ENCODE assay signal across 1 cellular context in genomic region chrX:1453951-1454785, GRCh38.
TF ChIP-seq lines count a peak whose summit lies in the region.

No MANE protein-coding gene starts in this region.

TF ChIP-seq in HepG2, 621 proteins besides CTCF, POLR2A, EP300 and RAD21 (continued from another document and continues in another):
- TF ChIP-seq, protein P1, sequence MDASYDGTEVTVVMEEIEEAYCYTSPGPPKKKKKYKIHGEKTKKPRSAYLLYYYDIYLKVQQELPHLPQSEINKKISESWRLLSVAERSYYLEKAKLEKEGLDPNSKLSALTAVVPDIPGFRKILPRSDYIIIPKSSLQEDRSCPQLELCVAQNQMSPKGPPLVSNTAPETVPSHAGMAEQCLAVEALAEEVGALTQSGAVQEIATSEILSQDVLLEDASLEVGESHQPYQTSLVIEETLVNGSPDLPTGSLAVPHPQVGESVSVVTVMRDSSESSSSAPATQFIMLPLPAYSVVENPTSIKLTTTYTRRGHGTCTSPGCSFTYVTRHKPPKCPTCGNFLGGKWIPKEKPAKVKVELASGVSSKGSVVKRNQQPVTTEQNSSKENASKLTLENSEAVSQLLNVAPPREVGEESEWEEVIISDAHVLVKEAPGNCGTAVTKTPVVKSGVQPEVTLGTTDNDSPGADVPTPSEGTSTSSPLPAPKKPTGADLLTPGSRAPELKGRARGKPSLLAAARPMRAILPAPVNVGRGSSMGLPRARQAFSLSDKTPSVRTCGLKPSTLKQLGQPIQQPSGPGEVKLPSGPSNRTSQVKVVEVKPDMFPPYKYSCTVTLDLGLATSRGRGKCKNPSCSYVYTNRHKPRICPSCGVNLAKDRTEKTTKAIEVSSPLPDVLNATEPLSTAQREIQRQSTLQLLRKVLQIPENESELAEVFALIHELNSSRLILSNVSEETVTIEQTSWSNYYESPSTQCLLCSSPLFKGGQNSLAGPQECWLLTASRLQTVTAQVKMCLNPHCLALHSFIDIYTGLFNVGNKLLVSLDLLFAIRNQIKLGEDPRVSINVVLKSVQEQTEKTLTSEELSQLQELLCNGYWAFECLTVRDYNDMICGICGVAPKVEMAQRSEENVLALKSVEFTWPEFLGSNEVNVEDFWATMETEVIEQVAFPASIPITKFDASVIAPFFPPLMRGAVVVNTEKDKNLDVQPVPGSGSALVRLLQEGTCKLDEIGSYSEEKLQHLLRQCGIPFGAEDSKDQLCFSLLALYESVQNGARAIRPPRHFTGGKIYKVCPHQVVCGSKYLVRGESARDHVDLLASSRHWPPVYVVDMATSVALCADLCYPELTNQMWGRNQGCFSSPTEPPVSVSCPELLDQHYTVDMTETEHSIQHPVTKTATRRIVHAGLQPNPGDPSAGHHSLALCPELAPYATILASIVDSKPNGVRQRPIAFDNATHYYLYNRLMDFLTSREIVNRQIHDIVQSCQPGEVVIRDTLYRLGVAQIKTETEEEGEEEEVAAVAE (CRISPR knock-in tag; IDR thresholded peaks at IDR 0.05; ENCODE audit: borderline replicate concordance), result no peak
- TF ChIP-seq ZSCAN31 (CRISPR knock-in tag; IDR thresholded peaks at IDR 0.05; ENCODE audit: low read depth) (no peak), ZNF253 (CRISPR knock-in tag; IDR thresholded peaks at IDR 0.05; ENCODE audit: borderline replicate concordance) (no peak), ZNF687 (CRISPR knock-in tag; IDR thresholded peaks at IDR 0.05) (peak; percentile 26; the same call in 1 of the 2 replicates), NFYC (CRISPR knock-in tag; IDR thresholded peaks at IDR 0.05) (no peak), TSC22D2 (CRISPR knock-in tag; IDR thresholded peaks at IDR 0.05; ENCODE audit: borderline replicate concordance) (no peak), CC2D1A (CRISPR knock-in tag; IDR thresholded peaks at IDR 0.05) (no peak), ZNF317 (CRISPR knock-in tag; IDR thresholded peaks at IDR 0.05) (no peak), ZNF816 (CRISPR knock-in tag; IDR thresholded peaks at IDR 0.05; ENCODE audit: borderline replicate concordance) (no peak), YEATS2 (CRISPR knock-in tag; IDR thresholded peaks at IDR 0.05; ENCODE audit: borderline replicate concordance) (no peak), MED1 (CRISPR knock-in tag; IDR thresholded peaks at IDR 0.05) (peak; percentile 31; the same call in 1 of the 2 replicates), HIVEP1 (CRISPR knock-in tag; IDR thresholded peaks at IDR 0.05) (no peak), FOSL1 (CRISPR knock-in tag; IDR thresholded peaks at IDR 0.05; ENCODE audit: borderline replicate concordance) (no peak), HOXA9 (CRISPR knock-in tag; IDR thresholded peaks at IDR 0.05; ENCODE audit: borderline replicate concordance) (no peak), SNAPC4 (CRISPR knock-in tag; IDR thresholded peaks at IDR 0.05) (no peak), TBP (CRISPR knock-in tag; IDR thresholded peaks at IDR 0.05) (no peak), AGO1 (IDR thresholded peaks at IDR 0.05; ENCODE audit: low read depth, low read length, poor library complexity, severe bottlenecking) (no peak), SRY (CRISPR knock-in tag; IDR thresholded peaks at IDR 0.05) (no peak), ZBTB39 (CRISPR knock-in tag; IDR thresholded peaks at IDR 0.05) (no peak), ZNF577 (CRISPR knock-in tag; IDR thresholded peaks at IDR 0.05; ENCODE audit: borderline replicate concordance, low read depth) (no peak), ZNF3 (CRISPR knock-in tag; IDR thresholded peaks at IDR 0.05) (no peak), KDM5B (CRISPR knock-in tag; IDR thresholded peaks at IDR 0.05; ENCODE audit: borderline replicate concordance) (no peak; the same call in 1 of the 2 replicates), STAT5B (CRISPR knock-in tag; IDR thresholded peaks at IDR 0.05) (no peak), ARHGAP35 (CRISPR knock-in tag; IDR thresholded peaks at IDR 0.05; ENCODE audit: borderline replicate concordance) (no peak), ZNF264 (CRISPR knock-in tag; IDR thresholded peaks at IDR 0.05) (no peak), AKAP8 (CRISPR knock-in tag; IDR thresholded peaks at IDR 0.05) (no peak), ZNF790 (CRISPR knock-in tag; IDR thresholded peaks at IDR 0.05; ENCODE audit: borderline replicate concordance) (no peak), ZC3H13 (CRISPR knock-in tag; IDR thresholded peaks at IDR 0.05) (no peak), HNRNPUL1 (IDR thresholded peaks at IDR 0.05; ENCODE audit: low read depth, low read length) (no peak), NFKBIZ (CRISPR knock-in tag; IDR thresholded peaks at IDR 0.05) (no peak), KMT2A (CRISPR knock-in tag; IDR thresholded peaks at IDR 0.05) (no peak), SAP130 (CRISPR knock-in tag; IDR thresholded peaks at IDR 0.05; ENCODE audit: low read depth) (peak; percentile 45; the same call in 1 of the 2 replicates), ZNF746 (CRISPR knock-in tag; IDR thresholded peaks at IDR 0.05) (no peak)
- TF ChIP-seq, protein P2, sequence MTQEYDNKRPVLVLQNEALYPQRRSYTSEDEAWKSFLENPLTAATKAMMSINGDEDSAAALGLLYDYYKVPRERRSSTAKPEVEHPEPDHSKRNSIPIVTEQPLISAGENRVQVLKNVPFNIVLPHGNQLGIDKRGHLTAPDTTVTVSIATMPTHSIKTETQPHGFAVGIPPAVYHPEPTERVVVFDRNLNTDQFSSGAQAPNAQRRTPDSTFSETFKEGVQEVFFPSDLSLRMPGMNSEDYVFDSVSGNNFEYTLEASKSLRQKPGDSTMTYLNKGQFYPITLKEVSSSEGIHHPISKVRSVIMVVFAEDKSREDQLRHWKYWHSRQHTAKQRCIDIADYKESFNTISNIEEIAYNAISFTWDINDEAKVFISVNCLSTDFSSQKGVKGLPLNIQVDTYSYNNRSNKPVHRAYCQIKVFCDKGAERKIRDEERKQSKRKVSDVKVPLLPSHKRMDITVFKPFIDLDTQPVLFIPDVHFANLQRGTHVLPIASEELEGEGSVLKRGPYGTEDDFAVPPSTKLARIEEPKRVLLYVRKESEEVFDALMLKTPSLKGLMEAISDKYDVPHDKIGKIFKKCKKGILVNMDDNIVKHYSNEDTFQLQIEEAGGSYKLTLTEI (CRISPR knock-in tag; conservative IDR thresholded peaks at IDR 0.05), result no peak
- TF ChIP-seq, protein P3, sequence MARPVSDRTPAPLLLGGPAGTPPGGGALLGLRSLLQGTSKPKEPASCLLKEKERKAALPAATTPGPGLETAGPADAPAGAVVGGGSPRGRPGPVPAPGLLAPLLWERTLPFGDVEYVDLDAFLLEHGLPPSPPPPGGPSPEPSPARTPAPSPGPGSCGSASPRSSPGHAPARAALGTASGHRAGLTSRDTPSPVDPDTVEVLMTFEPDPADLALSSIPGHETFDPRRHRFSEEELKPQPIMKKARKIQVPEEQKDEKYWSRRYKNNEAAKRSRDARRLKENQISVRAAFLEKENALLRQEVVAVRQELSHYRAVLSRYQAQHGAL (CRISPR knock-in tag; IDR thresholded peaks at IDR 0.05; ENCODE audit: not compliant biosample characterization), result no peak
- TF ChIP-seq, protein P4, sequence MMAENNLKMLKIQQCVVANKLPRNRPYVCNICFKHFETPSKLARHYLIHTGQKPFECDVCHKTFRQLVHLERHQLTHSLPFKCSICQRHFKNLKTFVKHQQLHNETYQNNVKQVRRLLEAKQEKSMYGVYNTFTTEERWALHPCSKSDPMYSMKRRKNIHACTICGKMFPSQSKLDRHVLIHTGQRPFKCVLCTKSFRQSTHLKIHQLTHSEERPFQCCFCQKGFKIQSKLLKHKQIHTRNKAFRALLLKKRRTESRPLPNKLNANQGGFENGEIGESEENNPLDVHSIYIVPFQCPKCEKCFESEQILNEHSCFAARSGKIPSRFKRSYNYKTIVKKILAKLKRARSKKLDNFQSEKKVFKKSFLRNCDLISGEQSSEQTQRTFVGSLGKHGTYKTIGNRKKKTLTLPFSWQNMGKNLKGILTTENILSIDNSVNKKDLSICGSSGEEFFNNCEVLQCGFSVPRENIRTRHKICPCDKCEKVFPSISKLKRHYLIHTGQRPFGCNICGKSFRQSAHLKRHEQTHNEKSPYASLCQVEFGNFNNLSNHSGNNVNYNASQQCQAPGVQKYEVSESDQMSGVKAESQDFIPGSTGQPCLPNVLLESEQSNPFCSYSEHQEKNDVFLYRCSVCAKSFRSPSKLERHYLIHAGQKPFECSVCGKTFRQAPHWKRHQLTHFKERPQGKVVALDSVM (CRISPR knock-in tag; IDR thresholded peaks at IDR 0.05), result no peak
- TF ChIP-seq, protein P5, sequence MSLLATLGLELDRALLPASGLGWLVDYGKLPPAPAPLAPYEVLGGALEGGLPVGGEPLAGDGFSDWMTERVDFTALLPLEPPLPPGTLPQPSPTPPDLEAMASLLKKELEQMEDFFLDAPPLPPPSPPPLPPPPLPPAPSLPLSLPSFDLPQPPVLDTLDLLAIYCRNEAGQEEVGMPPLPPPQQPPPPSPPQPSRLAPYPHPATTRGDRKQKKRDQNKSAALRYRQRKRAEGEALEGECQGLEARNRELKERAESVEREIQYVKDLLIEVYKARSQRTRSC (CRISPR knock-in tag; IDR thresholded peaks at IDR 0.05; ENCODE audit: low read depth), result no peak
- TF ChIP-seq, protein P6, sequence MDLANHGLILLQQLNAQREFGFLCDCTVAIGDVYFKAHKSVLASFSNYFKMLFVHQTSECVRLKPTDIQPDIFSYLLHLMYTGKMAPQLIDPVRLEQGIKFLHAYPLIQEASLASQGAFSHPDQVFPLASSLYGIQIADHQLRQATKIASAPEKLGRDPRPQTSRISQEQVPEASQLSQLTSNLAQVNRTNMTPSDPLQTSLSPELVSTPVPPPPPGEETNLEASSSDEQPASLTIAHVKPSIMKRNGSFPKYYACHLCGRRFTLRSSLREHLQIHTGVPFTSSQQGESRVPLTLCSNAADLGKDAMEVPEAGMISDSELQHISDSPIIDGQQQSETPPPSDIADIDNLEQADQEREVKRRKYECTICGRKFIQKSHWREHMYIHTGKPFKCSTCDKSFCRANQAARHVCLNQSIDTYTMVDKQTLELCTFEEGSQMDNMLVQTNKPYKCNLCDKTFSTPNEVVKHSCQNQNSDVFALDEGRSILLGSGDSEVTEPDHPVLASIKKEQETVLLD (CRISPR knock-in tag; IDR thresholded peaks at IDR 0.05; ENCODE audit: low read depth), result no peak
